Comparison of ENCODE assay signal across 22 cellular contexts in the genomic region with DNA sequence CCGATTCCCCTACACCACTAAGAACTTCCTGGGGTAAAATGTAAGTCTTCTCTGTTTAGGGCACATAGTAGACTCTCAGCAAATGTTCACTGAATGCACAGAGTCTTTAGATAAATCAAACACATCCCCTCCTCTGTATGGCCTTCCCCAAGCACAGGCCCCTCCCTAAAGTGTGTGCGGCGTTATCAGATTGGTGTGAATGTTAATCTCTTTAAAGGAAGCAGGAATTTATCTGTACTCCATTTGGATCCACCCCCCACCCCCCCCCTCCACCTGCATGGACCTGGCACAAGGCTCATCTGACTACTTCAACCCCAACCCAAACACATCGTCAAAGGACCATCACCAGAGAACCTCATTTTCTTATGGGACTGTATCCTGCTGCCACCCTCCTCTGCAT. TPM values are rescaled to one million over a fixed set of nuclear protein-coding genes. Genes with fewer than 3 reads are reported as not detected.
A peak's percentile ranks its signal among the peaks of the same experiment; 100 is the strongest.
DNase-seq lines count a peak whose midpoint lies in the region; ATAC-seq and TF ChIP-seq lines count a peak whose summit lies in the region.
"Had no signal": no experiment of that assay in that cellular context is flagged by ENCODE, and none has a peak within 500 bp of the region (broad histone marks: within the 10 kb centered on the region; RNA-seq: fewer than 3 reads in every experiment).

No MANE protein-coding gene starts in this region.

- no peaks in the 10 kb centered on the region for H4K20me1 ChIP-seq in PC-3 (ENCODE audit: low read length)

- no peak for TF ChIP-seq CTCF in PC-3 (conservative IDR thresholded peaks at IDR 0.05; ENCODE audit: low read depth, low read length)

- H3K79me2 ChIP-seq in PC-3 (ENCODE audit: low read length) = peaks cover 72% of the 10 kb centered on the region

- no TSS peak for BruUV-seq in PC-3 (replicated peaks; lab: Mats Ljungman, UMichigan)

- peaks cover 2% of the 10 kb centered on the region; the same call in 1 of the 2 replicates for H3K36me3 ChIP-seq in PC-3 (ENCODE audit: low read depth, low read length)
- H3K36me3 ChIP-seq in duodenal mucosa (ENCODE audit: control insufficient read depth in 1 of 2, insufficient read depth in 2 of 2, low read length in 2 of 2) = peaks cover 6 to 16% of the 10 kb centered on the region in 2 donors
- H3K36me3 ChIP-seq: sigmoid colon, SJSA1 had no signal

- no peaks in the 10 kb centered on the region for H3K9me3 ChIP-seq in PC-3 (ENCODE audit: low read length)
- H3K9me3 ChIP-seq in duodenal mucosa (ENCODE audit: control insufficient read depth in 1 of 2, low read length in 2 of 2) = no peaks in the 10 kb centered on the region
- H3K9me3 ChIP-seq: sigmoid colon, SJSA1 had no signal

- H3K9me2 ChIP-seq in PC-3 (replicated peaks; ENCODE audit: low read length) = no peaks in the 10 kb centered on the region

- no peak for DNase-seq in PC-3
- peak; percentile 11 for DNase-seq in mesenteric fat pad (ENCODE audit: low spot score)
- DNase-seq in ureter (ENCODE audit: low spot score) = peak; percentile 18
- DNase-seq in stimulated activated CD4-positive, alpha-beta T cell treated with anti-CD3 and anti-CD28 coated beads, Interleukin-1b, Interleukin-23, amount 100 ng/mL, for 48 hours = no peak
- DNase-seq in HT-29 (ENCODE audit: low spot score) = no peak
- no peak for DNase-seq in NCI-H1436 treated with DMSO at 0.1 percent for 48 hours (lab: John Stamatoyannopoulos, UW)
- DNase-seq: activated CD4-positive, alpha-beta T cell treated with anti-CD3 and anti-CD28 coated beads for 48 hours; activated naive CD4-positive, alpha-beta T cell treated with anti-CD3 and anti-CD28 coated beads, Interleukin-2, amount 50 U/mL, for 16 hours; anterior cingulate cortex; CD4-positive, CD25-positive, alpha-beta regulatory T cell; DMS53; effector memory CD4-positive, alpha-beta T cell; GF-D8; Kasumi-1; NCI-H1092; NCI-H1930; NCI-H2227 treated with DMSO at 0.1 percent for 48 hours; sigmoid colon had no signal

- no peaks in the 10 kb centered on the region for H3F3A ChIP-seq in PC-3 (ENCODE audit: low read length, unreplicated experiment)

- H3K27ac ChIP-seq in PC-3 (ENCODE audit: low read length) (peak overlapping the region; percentile 62; the same call in 1 of the 2 replicates), duodenal mucosa (ENCODE audit: low read depth, low read length) (no peak overlapping the region)
- H3K27ac ChIP-seq: SJSA1 had no signal

- no peak overlapping the region for H2AFZ ChIP-seq in PC-3 (ENCODE audit: low read length)

- H3K27me3 ChIP-seq in PC-3 (ENCODE audit: low read length) (no peaks in the 10 kb centered on the region), duodenal mucosa (ENCODE audit: control insufficient read depth in 1 of 2, insufficient read depth in 2 of 2, low read length in 2 of 2) (peaks cover 1 to 5% of the 10 kb centered on the region in 2 donors)

- no peak overlapping the region for H3K9ac ChIP-seq in PC-3 (ENCODE audit: low read length)
- peak overlapping the region; percentile 15 to 58 for H3K9ac ChIP-seq in duodenal mucosa (ENCODE audit: low read depth in 1 of 2, low read length in 2 of 2)

- H3K4me3 ChIP-seq in PC-3 (ENCODE audit: low read length) = no peak overlapping the region
- H3K4me3 ChIP-seq in duodenal mucosa (ENCODE audit: low read depth in 1 of 2, low read length in 2 of 2) = peak overlapping the region in 1 of 2 donors; percentile 38
- H3K4me3 ChIP-seq: sigmoid colon, SJSA1 had no signal

- POLR2A ChIA-PET in PC-3 (lab: Charles Lee; ENCODE audit: unreplicated experiment) = no interaction called here

- CTCF ChIA-PET in PC-3 (lab: Charles Lee) = no interaction called here

- H3K4me1 ChIP-seq in PC-3 (ENCODE audit: insufficient read depth, low read length) (peaks cover 32% of the 10 kb centered on the region), duodenal mucosa (ENCODE audit: control insufficient read depth in 1 of 2, insufficient read depth in 2 of 2, low read length in 2 of 2) (peaks cover 59 to 67% of the 10 kb centered on the region in 2 donors)
- H3K4me1 ChIP-seq: SJSA1 had no signal

- H3K4me2 ChIP-seq in PC-3 (ENCODE audit: low read length) = no peak overlapping the region

- no peak for ATAC-seq in PC-3
- ATAC-seq: natural killer cell had no signal

- intact Hi-C loops in PC-3 (cut with micrococcal nuclease) = loop anchor here (10.0 kb wide), 1 partner anchor 57 kb away; no protein-coding TSS in a partner anchor

RNA-seq across cellular contexts. Expression of a gene that starts 6.3 kb away (rescaled TPM):
- total RNA-seq in PC-3 (2014; rRNA removed) (53.0 and 55.8 TPM in 2 replicates), mesenteric fat pad (43.8 TPM), ureter (127 TPM)
- 108 and 131 TPM in 2 replicates for total RNA-seq in HT-29 (2014; rRNA removed; shearing (Covaris generic))
- total RNA-seq: T-helper 1 cell treated with Interleukin-12 subunit alpha and Interleukin-12 subunit beta and Interleukin-4 antibody, amounts not matched to agents 30 ng/mL and 1 ng/mL, for 36 hours had no signal

RNA-seq across cellular contexts. Expression of a gene that starts 51.8 kb away (rescaled TPM):
- total RNA-seq in PC-3 (2014; rRNA removed) = 46.6 and 58.9 TPM in 2 replicates
- 74.0 TPM for total RNA-seq in mesenteric fat pad
- total RNA-seq in ureter = 109 TPM
- 78.2 and 84.7 TPM in 2 replicates for total RNA-seq in HT-29 (2014; rRNA removed; shearing (Covaris generic))

Comparison
In these comparisons a context has a peak if more than half of its experiments do, and no peak if none do; other contexts are left out.
1. DNase-seq: peak in mesenteric fat pad (single experiment) and ureter (single experiment); none in PC-3 (single experiment), stimulated activated CD4-positive, alpha-beta T cell treated with anti-CD3 and anti-CD28 coated beads, Interleukin-1b, Interleukin-23, amount 100 ng/mL, for 48 hours (single experiment), HT-29 (single experiment) and NCI-H1436 treated with DMSO at 0.1 percent for 48 hours (single experiment).